ENCODE assay signal across 26 cellular contexts in the genomic region with DNA sequence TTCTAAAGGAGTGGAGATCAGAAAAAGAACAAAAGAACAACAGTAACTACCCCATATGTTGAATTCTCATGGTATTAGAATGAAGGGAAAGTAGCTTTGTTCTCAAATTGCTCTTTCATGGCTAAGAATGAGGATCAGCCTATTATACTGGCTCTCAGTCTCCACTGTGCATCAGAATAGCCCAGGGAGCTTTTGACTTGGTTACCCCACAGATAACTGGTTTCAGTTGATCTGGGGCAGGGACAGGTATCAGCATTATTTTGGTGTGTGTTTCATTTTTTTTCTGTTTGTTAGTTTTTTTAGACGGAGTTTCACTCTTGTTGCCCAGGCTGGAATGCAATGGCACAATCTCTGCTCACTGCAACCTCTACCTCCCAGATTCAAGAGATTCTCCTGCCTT.
"Had no signal": no experiment of that assay in that cellular context is flagged by ENCODE, and none has a peak within 500 bp of the region (broad histone marks: within the 10 kb centered on the region; RNA-seq: fewer than 3 reads in every experiment).

No MANE protein-coding gene starts in this region.

- H3K27ac ChIP-seq: colonic mucosa, epithelial cell of prostate, esophagus squamous epithelium, gastrocnemius medialis, heart right ventricle, left lung, lower lobe of right lung had no signal

- H3K9me3 Mint-ChIP-seq: effector memory CD8-positive, alpha-beta T cell had no signal

- H3K9me3 ChIP-seq: colonic mucosa, left lung, lower lobe of right lung, mucosa of descending colon had no signal

- H3K4me3 ChIP-seq: colonic mucosa, esophagus squamous epithelium, gastrocnemius medialis, heart right ventricle, left lung, lower lobe of right lung, mucosa of descending colon had no signal

- H3K4me3 Mint-ChIP-seq: dendritic cell treated with granulocyte-macrophage colony-stimulating factor and Interleukin-4, amounts not matched to agents 40 ng/mL and 50 ng/mL, for 4 days; effector memory CD8-positive, alpha-beta T cell; endodermal cell; mesothelial cell of epicardium; naive B cell had no signal

- H3K4me1 ChIP-seq: colonic mucosa, esophagus squamous epithelium, gastrocnemius medialis, heart right ventricle, left lung, lower lobe of right lung had no signal

- H3K36me3 ChIP-seq: colonic mucosa, esophagus squamous epithelium, gastrocnemius medialis, heart right ventricle, left lung, lower lobe of right lung had no signal

- H3K27me3 ChIP-seq: colonic mucosa, gastrocnemius medialis, left lung had no signal

- H3K27ac Mint-ChIP-seq: dendritic cell treated with granulocyte-macrophage colony-stimulating factor and Interleukin-4, amounts not matched to agents 40 ng/mL and 50 ng/mL, for 4 days; effector memory CD8-positive, alpha-beta T cell; endodermal cell; mesothelial cell of epicardium; naive B cell had no signal

- DNase-seq: colonic mucosa; cortex of kidney; effector CD8-positive, alpha-beta T cell; effector memory CD8-positive, alpha-beta T cell; endodermal cell; erythroblast; esophagus squamous epithelium; foreskin fibroblast; foreskin melanocyte; gastrocnemius medialis; glutamatergic neuron; head of caudate nucleus; heart right ventricle; hippocampal formation; islet precursor cell; kidney; kidney glomerular epithelial cell; left lung; left ventricle myocardium superior; lower lobe of right lung; mesenchymal stem cell; mucosa of descending colon; naive B cell had no signal
